In the genomic region with DNA sequence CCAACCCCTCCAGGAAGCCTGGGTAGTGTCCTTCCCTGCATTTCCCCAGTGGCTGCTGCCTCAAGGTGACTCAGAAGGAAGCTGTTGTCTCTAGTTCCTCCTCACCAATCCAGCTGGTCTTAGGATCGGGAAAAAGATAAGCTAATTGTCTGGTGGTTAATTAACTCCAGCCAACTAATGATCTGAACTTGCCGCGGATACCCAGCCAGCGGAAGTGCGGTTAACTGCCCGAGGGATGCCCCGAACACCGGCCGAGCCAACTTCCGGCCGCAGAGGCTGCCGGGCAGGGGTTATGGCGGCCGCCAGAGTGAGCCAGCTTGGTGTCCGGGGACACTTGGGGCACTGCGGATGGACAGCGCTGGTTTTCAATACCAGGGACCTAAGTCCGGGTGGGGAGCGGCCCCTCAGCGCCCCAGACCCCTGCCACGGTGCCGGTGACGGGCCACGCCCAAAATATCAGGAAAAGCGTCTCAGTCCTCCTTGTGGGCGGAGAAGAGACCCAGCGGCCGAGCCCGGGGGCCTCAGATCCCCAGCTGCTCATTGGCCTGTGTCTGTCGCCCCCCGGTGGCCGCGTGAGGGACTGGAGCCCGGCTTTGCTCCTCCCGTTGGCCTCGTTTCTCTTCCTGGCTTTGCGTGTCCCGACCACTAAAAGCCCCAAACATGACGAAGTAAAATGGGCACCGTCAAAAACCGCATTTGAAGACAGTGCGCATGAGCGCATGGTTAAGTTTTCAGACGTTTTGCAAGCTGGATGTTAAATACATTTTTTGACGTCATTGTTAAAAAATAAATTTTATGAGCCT, we compare ENCODE assay signal across 1 cellular context.
TF ChIP-seq lines count a peak whose summit lies in the region.

No MANE protein-coding gene starts in this region.

TF ChIP-seq in K562, 482 proteins besides CTCF, POLR2A, EP300 and RAD21 (continues in another document):
- TF ChIP-seq, protein P1, sequence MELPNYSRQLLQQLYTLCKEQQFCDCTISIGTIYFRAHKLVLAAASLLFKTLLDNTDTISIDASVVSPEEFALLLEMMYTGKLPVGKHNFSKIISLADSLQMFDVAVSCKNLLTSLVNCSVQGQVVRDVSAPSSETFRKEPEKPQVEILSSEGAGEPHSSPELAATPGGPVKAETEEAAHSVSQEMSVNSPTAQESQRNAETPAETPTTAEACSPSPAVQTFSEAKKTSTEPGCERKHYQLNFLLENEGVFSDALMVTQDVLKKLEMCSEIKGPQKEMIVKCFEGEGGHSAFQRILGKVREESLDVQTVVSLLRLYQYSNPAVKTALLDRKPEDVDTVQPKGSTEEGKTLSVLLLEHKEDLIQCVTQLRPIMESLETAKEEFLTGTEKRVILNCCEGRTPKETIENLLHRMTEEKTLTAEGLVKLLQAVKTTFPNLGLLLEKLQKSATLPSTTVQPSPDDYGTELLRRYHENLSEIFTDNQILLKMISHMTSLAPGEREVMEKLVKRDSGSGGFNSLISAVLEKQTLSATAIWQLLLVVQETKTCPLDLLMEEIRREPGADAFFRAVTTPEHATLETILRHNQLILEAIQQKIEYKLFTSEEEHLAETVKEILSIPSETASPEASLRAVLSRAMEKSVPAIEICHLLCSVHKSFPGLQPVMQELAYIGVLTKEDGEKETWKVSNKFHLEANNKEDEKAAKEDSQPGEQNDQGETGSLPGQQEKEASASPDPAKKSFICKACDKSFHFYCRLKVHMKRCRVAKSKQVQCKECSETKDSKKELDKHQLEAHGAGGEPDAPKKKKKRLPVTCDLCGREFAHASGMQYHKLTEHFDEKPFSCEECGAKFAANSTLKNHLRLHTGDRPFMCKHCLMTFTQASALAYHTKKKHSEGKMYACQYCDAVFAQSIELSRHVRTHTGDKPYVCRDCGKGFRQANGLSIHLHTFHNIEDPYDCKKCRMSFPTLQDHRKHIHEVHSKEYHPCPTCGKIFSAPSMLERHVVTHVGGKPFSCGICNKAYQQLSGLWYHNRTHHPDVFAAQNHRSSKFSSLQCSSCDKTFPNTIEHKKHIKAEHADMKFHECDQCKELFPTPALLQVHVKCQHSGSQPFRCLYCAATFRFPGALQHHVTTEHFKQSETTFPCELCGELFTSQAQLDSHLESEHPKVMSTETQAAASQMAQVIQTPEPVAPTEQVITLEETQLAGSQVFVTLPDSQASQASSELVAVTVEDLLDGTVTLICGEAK (IDR thresholded peaks at IDR 0.05): peak; percentile 95
- TF ChIP-seq, protein P1 (CRISPR knock-in tag; IDR thresholded peaks at IDR 0.05): no peak
- TF ChIP-seq, protein P2, sequence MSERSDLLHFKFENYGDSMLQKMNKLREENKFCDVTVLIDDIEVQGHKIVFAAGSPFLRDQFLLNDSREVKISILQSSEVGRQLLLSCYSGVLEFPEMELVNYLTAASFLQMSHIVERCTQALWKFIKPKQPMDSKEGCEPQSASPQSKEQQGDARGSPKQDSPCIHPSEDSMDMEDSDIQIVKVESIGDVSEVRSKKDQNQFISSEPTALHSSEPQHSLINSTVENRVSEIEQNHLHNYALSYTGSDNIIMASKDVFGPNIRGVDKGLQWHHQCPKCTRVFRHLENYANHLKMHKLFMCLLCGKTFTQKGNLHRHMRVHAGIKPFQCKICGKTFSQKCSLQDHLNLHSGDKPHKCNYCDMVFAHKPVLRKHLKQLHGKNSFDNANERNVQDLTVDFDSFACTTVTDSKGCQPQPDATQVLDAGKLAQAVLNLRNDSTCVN (CRISPR knock-in tag; IDR thresholded peaks at IDR 0.05): no peak
- TF ChIP-seq XRCC3 (IDR thresholded peaks at IDR 0.05) (no peak), SIX5 (IDR thresholded peaks at IDR 0.05; ENCODE audit: borderline replicate concordance in 1 of 2, insufficient read depth in 1 of 2, low read depth in 1 of 2, low read length in 2 of 2) (no peak; a peak in 1 of 4 replicates), TFAM (CRISPR knock-in tag; conservative IDR thresholded peaks at IDR 0.05) (no peak), U2AF2 (optimal IDR thresholded peaks at IDR 0.05; ENCODE audit: low read depth, low read length) (no peak), MEF2D (tag; conservative IDR thresholded peaks at IDR 0.05; ENCODE audit: low read depth) (peak; percentile 83), TCF7L2 (IDR thresholded peaks at IDR 0.05; ENCODE audit: low read depth, low read length) (no peak), TEAD4 (IDR thresholded peaks at IDR 0.05; ENCODE audit: low read length) (0 out of 2 replicates have a peak, but pooled peaks have one; percentile 7), TEAD4 (CRISPR knock-in tag; IDR thresholded peaks at IDR 0.05; ENCODE audit: borderline replicate concordance) (no peak), KLF10 (CRISPR knock-in tag; IDR thresholded peaks at IDR 0.05) (no peak), HEY1 (CRISPR knock-in tag; IDR thresholded peaks at IDR 0.05; ENCODE audit: borderline replicate concordance) (no peak), E2F3 (CRISPR knock-in tag; IDR thresholded peaks at IDR 0.05) (peak; percentile 93), PCBP2 (IDR thresholded peaks at IDR 0.05; ENCODE audit: low read depth, low read length, poor library complexity, severe bottlenecking) (no peak), SRSF1 (IDR thresholded peaks at IDR 0.05; ENCODE audit: low read depth, low read length) (0 out of 2 replicates have a peak, but pooled peaks have one; percentile 81), KDM5B (IDR thresholded peaks at IDR 0.05; ENCODE audit: insufficient replicate concordance, low read depth, low read length) (peak; percentile 82), JUN (IDR thresholded peaks at IDR 0.05; ENCODE audit: borderline replicate concordance, low read depth, low read length) (no peak; the same call in 1 of the 2 replicates), JUN (CRISPR knock-in tag; IDR thresholded peaks at IDR 0.05; ENCODE audit: borderline replicate concordance) (no peak), CSDE1 (IDR thresholded peaks at IDR 0.05) (no peak), CBFB (CRISPR knock-in tag; IDR thresholded peaks at IDR 0.05) (0 out of 2 replicates have a peak, but pooled peaks have one; percentile 60), NRF1 (conservative IDR thresholded peaks at IDR 0.05 in 1 of 2, IDR thresholded peaks at IDR 0.05 in 1 of 2) (peak; percentile 79 to 82), ZNF507 (tag; conservative IDR thresholded peaks at IDR 0.05) (no peak), RFX5 (IDR thresholded peaks at IDR 0.05; ENCODE audit: low read depth, low read length) (no peak)
- TF ChIP-seq, protein P3, sequence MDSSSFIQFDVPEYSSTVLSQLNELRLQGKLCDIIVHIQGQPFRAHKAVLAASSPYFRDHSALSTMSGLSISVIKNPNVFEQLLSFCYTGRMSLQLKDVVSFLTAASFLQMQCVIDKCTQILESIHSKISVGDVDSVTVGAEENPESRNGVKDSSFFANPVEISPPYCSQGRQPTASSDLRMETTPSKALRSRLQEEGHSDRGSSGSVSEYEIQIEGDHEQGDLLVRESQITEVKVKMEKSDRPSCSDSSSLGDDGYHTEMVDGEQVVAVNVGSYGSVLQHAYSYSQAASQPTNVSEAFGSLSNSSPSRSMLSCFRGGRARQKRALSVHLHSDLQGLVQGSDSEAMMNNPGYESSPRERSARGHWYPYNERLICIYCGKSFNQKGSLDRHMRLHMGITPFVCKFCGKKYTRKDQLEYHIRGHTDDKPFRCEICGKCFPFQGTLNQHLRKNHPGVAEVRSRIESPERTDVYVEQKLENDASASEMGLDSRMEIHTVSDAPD (CRISPR knock-in tag; IDR thresholded peaks at IDR 0.05): no peak
- TF ChIP-seq, protein P4, sequence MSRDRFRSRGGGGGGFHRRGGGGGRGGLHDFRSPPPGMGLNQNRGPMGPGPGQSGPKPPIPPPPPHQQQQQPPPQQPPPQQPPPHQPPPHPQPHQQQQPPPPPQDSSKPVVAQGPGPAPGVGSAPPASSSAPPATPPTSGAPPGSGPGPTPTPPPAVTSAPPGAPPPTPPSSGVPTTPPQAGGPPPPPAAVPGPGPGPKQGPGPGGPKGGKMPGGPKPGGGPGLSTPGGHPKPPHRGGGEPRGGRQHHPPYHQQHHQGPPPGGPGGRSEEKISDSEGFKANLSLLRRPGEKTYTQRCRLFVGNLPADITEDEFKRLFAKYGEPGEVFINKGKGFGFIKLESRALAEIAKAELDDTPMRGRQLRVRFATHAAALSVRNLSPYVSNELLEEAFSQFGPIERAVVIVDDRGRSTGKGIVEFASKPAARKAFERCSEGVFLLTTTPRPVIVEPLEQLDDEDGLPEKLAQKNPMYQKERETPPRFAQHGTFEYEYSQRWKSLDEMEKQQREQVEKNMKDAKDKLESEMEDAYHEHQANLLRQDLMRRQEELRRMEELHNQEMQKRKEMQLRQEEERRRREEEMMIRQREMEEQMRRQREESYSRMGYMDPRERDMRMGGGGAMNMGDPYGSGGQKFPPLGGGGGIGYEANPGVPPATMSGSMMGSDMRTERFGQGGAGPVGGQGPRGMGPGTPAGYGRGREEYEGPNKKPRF (IDR thresholded peaks at IDR 0.05; ENCODE audit: low read depth, low read length): no peak
- TF ChIP-seq, protein P5, sequence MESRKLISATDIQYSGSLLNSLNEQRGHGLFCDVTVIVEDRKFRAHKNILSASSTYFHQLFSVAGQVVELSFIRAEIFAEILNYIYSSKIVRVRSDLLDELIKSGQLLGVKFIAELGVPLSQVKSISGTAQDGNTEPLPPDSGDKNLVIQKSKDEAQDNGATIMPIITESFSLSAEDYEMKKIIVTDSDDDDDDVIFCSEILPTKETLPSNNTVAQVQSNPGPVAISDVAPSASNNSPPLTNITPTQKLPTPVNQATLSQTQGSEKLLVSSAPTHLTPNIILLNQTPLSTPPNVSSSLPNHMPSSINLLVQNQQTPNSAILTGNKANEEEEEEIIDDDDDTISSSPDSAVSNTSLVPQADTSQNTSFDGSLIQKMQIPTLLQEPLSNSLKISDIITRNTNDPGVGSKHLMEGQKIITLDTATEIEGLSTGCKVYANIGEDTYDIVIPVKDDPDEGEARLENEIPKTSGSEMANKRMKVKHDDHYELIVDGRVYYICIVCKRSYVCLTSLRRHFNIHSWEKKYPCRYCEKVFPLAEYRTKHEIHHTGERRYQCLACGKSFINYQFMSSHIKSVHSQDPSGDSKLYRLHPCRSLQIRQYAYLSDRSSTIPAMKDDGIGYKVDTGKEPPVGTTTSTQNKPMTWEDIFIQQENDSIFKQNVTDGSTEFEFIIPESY (CRISPR knock-in tag; IDR thresholded peaks at IDR 0.05): 0 out of 2 replicates have a peak, but pooled peaks have one; percentile 65
- TF ChIP-seq, protein P6, sequence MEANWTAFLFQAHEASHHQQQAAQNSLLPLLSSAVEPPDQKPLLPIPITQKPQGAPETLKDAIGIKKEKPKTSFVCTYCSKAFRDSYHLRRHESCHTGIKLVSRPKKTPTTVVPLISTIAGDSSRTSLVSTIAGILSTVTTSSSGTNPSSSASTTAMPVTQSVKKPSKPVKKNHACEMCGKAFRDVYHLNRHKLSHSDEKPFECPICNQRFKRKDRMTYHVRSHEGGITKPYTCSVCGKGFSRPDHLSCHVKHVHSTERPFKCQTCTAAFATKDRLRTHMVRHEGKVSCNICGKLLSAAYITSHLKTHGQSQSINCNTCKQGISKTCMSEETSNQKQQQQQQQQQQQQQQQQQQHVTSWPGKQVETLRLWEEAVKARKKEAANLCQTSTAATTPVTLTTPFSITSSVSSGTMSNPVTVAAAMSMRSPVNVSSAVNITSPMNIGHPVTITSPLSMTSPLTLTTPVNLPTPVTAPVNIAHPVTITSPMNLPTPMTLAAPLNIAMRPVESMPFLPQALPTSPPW (CRISPR knock-in tag; IDR thresholded peaks at IDR 0.05): peak; percentile 79
- TF ChIP-seq, protein P7, sequence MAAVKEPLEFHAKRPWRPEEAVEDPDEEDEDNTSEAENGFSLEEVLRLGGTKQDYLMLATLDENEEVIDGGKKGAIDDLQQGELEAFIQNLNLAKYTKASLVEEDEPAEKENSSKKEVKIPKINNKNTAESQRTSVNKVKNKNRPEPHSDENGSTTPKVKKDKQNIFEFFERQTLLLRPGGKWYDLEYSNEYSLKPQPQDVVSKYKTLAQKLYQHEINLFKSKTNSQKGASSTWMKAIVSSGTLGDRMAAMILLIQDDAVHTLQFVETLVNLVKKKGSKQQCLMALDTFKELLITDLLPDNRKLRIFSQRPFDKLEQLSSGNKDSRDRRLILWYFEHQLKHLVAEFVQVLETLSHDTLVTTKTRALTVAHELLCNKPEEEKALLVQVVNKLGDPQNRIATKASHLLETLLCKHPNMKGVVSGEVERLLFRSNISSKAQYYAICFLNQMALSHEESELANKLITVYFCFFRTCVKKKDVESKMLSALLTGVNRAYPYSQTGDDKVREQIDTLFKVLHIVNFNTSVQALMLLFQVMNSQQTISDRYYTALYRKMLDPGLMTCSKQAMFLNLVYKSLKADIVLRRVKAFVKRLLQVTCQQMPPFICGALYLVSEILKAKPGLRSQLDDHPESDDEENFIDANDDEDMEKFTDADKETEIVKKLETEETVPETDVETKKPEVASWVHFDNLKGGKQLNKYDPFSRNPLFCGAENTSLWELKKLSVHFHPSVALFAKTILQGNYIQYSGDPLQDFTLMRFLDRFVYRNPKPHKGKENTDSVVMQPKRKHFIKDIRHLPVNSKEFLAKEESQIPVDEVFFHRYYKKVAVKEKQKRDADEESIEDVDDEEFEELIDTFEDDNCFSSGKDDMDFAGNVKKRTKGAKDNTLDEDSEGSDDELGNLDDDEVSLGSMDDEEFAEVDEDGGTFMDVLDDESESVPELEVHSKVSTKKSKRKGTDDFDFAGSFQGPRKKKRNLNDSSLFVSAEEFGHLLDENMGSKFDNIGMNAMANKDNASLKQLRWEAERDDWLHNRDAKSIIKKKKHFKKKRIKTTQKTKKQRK (IDR thresholded peaks at IDR 0.05; ENCODE audit: borderline replicate concordance, low read depth, low read length): no peak
